In the genomic region with DNA sequence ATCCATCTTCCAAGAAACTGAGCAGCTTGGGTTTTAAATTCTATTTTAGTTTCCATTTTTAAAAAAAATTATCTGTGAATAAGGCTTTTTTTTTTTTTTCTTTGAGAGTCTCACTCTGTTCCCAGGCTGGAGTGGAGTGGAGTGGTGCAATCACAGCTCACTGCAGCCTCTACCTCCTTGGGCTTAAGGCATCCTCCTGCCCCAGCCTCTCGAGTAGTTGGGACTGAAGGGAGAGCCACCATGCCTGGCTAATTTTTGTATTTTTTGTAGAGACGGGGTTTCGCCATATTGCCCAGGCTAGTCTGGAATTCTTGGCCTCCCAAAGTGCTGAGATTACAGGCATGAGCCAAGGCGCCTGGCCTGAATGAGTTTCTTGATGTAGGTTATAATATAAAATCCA, we compare ENCODE assay signal across 1 cellular context.
TF ChIP-seq lines count a peak whose summit lies in the region.

No MANE protein-coding gene starts in this region.

TF ChIP-seq in HCT116, 20 proteins besides CTCF, POLR2A, EP300 and RAD21 (continued from another document):
- TF ChIP-seq, protein P1, sequence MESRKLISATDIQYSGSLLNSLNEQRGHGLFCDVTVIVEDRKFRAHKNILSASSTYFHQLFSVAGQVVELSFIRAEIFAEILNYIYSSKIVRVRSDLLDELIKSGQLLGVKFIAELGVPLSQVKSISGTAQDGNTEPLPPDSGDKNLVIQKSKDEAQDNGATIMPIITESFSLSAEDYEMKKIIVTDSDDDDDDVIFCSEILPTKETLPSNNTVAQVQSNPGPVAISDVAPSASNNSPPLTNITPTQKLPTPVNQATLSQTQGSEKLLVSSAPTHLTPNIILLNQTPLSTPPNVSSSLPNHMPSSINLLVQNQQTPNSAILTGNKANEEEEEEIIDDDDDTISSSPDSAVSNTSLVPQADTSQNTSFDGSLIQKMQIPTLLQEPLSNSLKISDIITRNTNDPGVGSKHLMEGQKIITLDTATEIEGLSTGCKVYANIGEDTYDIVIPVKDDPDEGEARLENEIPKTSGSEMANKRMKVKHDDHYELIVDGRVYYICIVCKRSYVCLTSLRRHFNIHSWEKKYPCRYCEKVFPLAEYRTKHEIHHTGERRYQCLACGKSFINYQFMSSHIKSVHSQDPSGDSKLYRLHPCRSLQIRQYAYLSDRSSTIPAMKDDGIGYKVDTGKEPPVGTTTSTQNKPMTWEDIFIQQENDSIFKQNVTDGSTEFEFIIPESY (IDR thresholded peaks at IDR 0.05; ENCODE audit: extremely low read depth, insufficient replicate concordance, low read length) = no peak
- no peak for TF ChIP-seq TCF7L2 (IDR thresholded peaks at IDR 0.05; ENCODE audit: borderline replicate concordance, extremely low read depth, insufficient read depth, insufficient read length)
- TF ChIP-seq EZH2phosphoT487 (IDR thresholded peaks at IDR 0.05; ENCODE audit: borderline replicate concordance) = no peak
- no peak for TF ChIP-seq EGR1 (IDR thresholded peaks at IDR 0.05; ENCODE audit: low read depth)
- TF ChIP-seq CEBPB (IDR thresholded peaks at IDR 0.05; ENCODE audit: low read depth) = no peak
- TF ChIP-seq EZH2 (IDR thresholded peaks at IDR 0.05) = no peak
